Comparison of ENCODE assay signal across 17 cellular contexts in genomic region chr7:25832456-25832855, GRCh38.
A peak's percentile ranks its signal among the peaks of the same experiment; 100 is the strongest.
DNase-seq lines count a peak whose midpoint lies in the region; ATAC-seq and TF ChIP-seq lines count a peak whose summit lies in the region.
"Had no signal": no experiment of that assay in that cellular context is flagged by ENCODE, and none has a peak within 500 bp of the region (broad histone marks: within the 10 kb centered on the region; RNA-seq: fewer than 3 reads in every experiment).

No MANE protein-coding gene starts in this region.

- H3K4me3 ChIP-seq in dorsolateral prefrontal cortex (peak overlapping the region in 6 of 59 donors; percentile 1 to 42 (median 19)), vagina (no peak overlapping the region)
- H3K4me3 ChIP-seq: gastroesophageal sphincter, thyroid gland had no signal

- TF ChIP-seq POLR2A in vagina (IDR thresholded peaks at IDR 0.05) (no peak), GM18505 (IDR thresholded peaks at IDR 0.05; ENCODE audit: borderline replicate concordance, extremely low read depth, insufficient read depth, insufficient read length) (no peak)

- peaks cover 3% of the 10 kb centered on the region for H3K9me3 Mint-ChIP-seq in progenitor cell of endocrine pancreas (ENCODE audit: low read depth)
- H3K9me3 Mint-ChIP-seq in activated T-helper 1 cell treated with anti-CD3 and anti-CD28 coated beads, Interleukin-12 subunit alpha, Interleukin-12 subunit beta, Interleukin-2, Interleukin-4 antibody, amounts not matched to agents 30 ng/mL and 10 ng/mL and 1 ng/mL, durations not matched to agents 14 hours and 24 hours and 36 hours, result no peaks in the 10 kb centered on the region
- H3K9me3 Mint-ChIP-seq: central memory CD8-positive, alpha-beta T cell had no signal

- H3K36me3 Mint-ChIP-seq in progenitor cell of endocrine pancreas (ENCODE audit: insufficient read depth), result no peaks in the 10 kb centered on the region
- no peaks in the 10 kb centered on the region for H3K36me3 Mint-ChIP-seq in activated T-helper 1 cell treated with anti-CD3 and anti-CD28 coated beads, Interleukin-12 subunit alpha, Interleukin-12 subunit beta, Interleukin-2, Interleukin-4 antibody, amounts not matched to agents 30 ng/mL and 10 ng/mL and 1 ng/mL, durations not matched to agents 14 hours and 24 hours and 36 hours (ENCODE audit: low read depth)

- peak; percentile 83 for DNase-seq in COLO829 (ENCODE audit: low spot score)
- DNase-seq in dorsolateral prefrontal cortex, result peak in 1 of 10 donors; percentile 29
- peak; percentile 63 for DNase-seq in inferior parietal cortex (ENCODE audit: extremely low spot score)
- DNase-seq in progenitor cell of endocrine pancreas (ENCODE audit: low spot score, unreplicated experiment), result no peak
- no peak for DNase-seq in vagina (ENCODE audit: extremely low spot score in 2 of 2)
- no peak for DNase-seq in activated T-helper 1 cell treated with anti-CD3 and anti-CD28 coated beads, Interleukin-12 subunit alpha, Interleukin-12 subunit beta, Interleukin-2, Interleukin-4 antibody, amounts not matched to agents 30 ng/mL and 10 ng/mL and 1 ng/mL, durations not matched to agents 14 hours and 24 hours and 36 hours (ENCODE audit: low spot score)
- no peak for DNase-seq in NCI-H345 (lab: John Stamatoyannopoulos, UW)
- DNase-seq: activated CD4-positive, alpha-beta T cell treated with anti-CD3 and anti-CD28 coated beads, Interleukin-2, amount 50 U/mL, for 1 hour; activated naive CD4-positive, alpha-beta T cell treated with anti-CD3 and anti-CD28 coated beads, Interleukin-2, amount 50 U/mL, for 16 hours; activated T-cell treated with anti-CD3 and anti-CD28 coated beads for 4 hours; islet precursor cell; NCI-H510A had no signal

- H3K27me3 Mint-ChIP-seq in progenitor cell of endocrine pancreas, result no peaks in the 10 kb centered on the region
- H3K27me3 Mint-ChIP-seq in activated T-helper 1 cell treated with anti-CD3 and anti-CD28 coated beads, Interleukin-12 subunit alpha, Interleukin-12 subunit beta, Interleukin-2, Interleukin-4 antibody, amounts not matched to agents 30 ng/mL and 10 ng/mL and 1 ng/mL, durations not matched to agents 14 hours and 24 hours and 36 hours (ENCODE audit: insufficient read depth), result peaks cover 11% of the 10 kb centered on the region

- no peak for ATAC-seq in GM18505 (IDR thresholded peaks at IDR 0.05; ENCODE audit: unreplicated experiment)
- ATAC-seq: gastroesophageal sphincter, SK-N-SH treated with all-trans-retinoic acid at 6 μM for 48 hours had no signal

- peaks cover 52% of the 10 kb centered on the region for H3K4me1 Mint-ChIP-seq in progenitor cell of endocrine pancreas (ENCODE audit: low read depth)
- H3K4me1 Mint-ChIP-seq in activated T-helper 1 cell treated with anti-CD3 and anti-CD28 coated beads, Interleukin-12 subunit alpha, Interleukin-12 subunit beta, Interleukin-2, Interleukin-4 antibody, amounts not matched to agents 30 ng/mL and 10 ng/mL and 1 ng/mL, durations not matched to agents 14 hours and 24 hours and 36 hours (ENCODE audit: low read depth), result no peaks in the 10 kb centered on the region
- H3K4me1 Mint-ChIP-seq: central memory CD8-positive, alpha-beta T cell had no signal

- TF ChIP-seq CTCF in dorsolateral prefrontal cortex (IDR thresholded peaks at IDR 0.05 in 54 of 56, conservative IDR thresholded peaks at IDR 0.05 in 2 of 56; ENCODE audit: low read depth in 1 of 56, partially characterized antibody in 56 of 56), result peak in 2 of 56 donors; percentile 21 to 34
- TF ChIP-seq CTCF in progenitor cell of endocrine pancreas (IDR thresholded peaks at IDR 0.05; ENCODE audit: unreplicated experiment), result no peak
- TF ChIP-seq CTCF in vagina (IDR thresholded peaks at IDR 0.05), result no peak

- no peaks in the 10 kb centered on the region for H3K36me3 ChIP-seq in vagina
- H3K36me3 ChIP-seq: gastroesophageal sphincter, thyroid gland had no signal

- no peaks in the 10 kb centered on the region for H3K9me3 ChIP-seq in vagina
- H3K9me3 ChIP-seq: gastroesophageal sphincter, thyroid gland had no signal

- H3K27ac ChIP-seq in dorsolateral prefrontal cortex (peak overlapping the region; percentile 76 to 98 (median 91)), vagina (no peak overlapping the region)
- H3K27ac ChIP-seq: gastroesophageal sphincter had no signal

- H3K4me1 ChIP-seq in vagina, result no peaks in the 10 kb centered on the region

- H3K4me3 Mint-ChIP-seq in progenitor cell of endocrine pancreas (ENCODE audit: low read depth), result peak overlapping the region; percentile 47
- H3K4me3 Mint-ChIP-seq in activated T-helper 1 cell treated with anti-CD3 and anti-CD28 coated beads, Interleukin-12 subunit alpha, Interleukin-12 subunit beta, Interleukin-2, Interleukin-4 antibody, amounts not matched to agents 30 ng/mL and 10 ng/mL and 1 ng/mL, durations not matched to agents 14 hours and 24 hours and 36 hours, result no peak overlapping the region
- H3K4me3 Mint-ChIP-seq: central memory CD8-positive, alpha-beta T cell had no signal

- peak overlapping the region; percentile 94 for H3K27ac Mint-ChIP-seq in progenitor cell of endocrine pancreas
- H3K27ac Mint-ChIP-seq in activated T-helper 1 cell treated with anti-CD3 and anti-CD28 coated beads, Interleukin-12 subunit alpha, Interleukin-12 subunit beta, Interleukin-2, Interleukin-4 antibody, amounts not matched to agents 30 ng/mL and 10 ng/mL and 1 ng/mL, durations not matched to agents 14 hours and 24 hours and 36 hours, result no peak overlapping the region

- H3K27me3 ChIP-seq in dorsolateral prefrontal cortex (no peaks in the 10 kb centered on the region), vagina (no peaks in the 10 kb centered on the region)
- H3K27me3 ChIP-seq: gastroesophageal sphincter, thyroid gland had no signal

- intact Hi-C loops in dorsolateral prefrontal cortex (cut with DNase I), result no loop called here
- intact Hi-C loops in vagina (cut with DNase I), result no loop called here
- intact Hi-C loops in activated T-helper 1 cell treated with anti-CD3 and anti-CD28 coated beads, Interleukin-12 subunit alpha, Interleukin-12 subunit beta, Interleukin-2, Interleukin-4 antibody, amounts not matched to agents 30 ng/mL and 10 ng/mL and 1 ng/mL, durations not matched to agents 14 hours and 24 hours and 36 hours (cut with micrococcal nuclease), result no loop called here

Comparison
In these comparisons a context has a peak if more than half of its experiments do, and no peak if none do; other contexts are left out.
1. DNase-seq: peak in COLO829 (single experiment) and inferior parietal cortex (single experiment); none in progenitor cell of endocrine pancreas (single experiment), vagina (0 of 2), activated T-helper 1 cell treated with anti-CD3 and anti-CD28 coated beads, Interleukin-12 subunit alpha, Interleukin-12 subunit beta, Interleukin-2, Interleukin-4 antibody, amounts not matched to agents 30 ng/mL and 10 ng/mL and 1 ng/mL, durations not matched to agents 14 hours and 24 hours and 36 hours (single experiment) and NCI-H345 (single experiment).